Comparison of ENCODE assay signal across 28 cellular contexts in the genomic region with DNA sequence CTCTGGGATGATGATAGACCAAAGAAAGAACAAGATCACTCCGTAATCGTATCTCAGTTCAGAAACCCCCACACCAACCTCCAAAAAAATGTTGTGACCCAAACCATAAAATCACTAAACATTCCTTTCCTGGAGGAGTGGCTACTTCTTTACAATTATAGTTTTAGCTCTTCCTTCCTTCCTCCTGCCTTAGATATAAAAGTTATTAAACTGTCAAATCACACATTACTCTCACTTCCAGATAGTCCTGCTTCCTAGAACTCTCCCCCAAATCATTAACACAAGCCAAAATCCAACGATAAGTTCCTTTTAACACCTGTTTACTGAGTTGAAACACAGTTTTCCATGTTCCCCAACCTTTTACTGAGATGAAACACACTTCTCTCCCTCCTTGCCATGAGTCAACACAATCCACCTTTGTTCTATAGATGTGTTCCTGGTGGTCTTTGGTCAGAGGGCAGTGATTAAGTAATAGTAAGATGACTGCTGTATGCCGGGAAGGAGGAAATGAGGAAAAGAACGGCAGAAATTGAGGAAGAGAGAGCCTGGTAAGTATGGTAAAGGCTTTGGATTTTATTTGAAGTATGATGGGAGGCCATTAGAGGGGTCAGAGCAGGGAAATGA.
"Had no signal": no experiment of that assay in that cellular context is flagged by ENCODE, and none has a peak within 500 bp of the region (broad histone marks: within the 10 kb centered on the region; RNA-seq: fewer than 3 reads in every experiment).

No MANE protein-coding gene starts in this region.

- H3K4me3 Mint-ChIP-seq: activated T-helper 1 cell treated with anti-CD3 and anti-CD28 coated beads, Interleukin-12 subunit alpha, Interleukin-12 subunit beta, Interleukin-2, Interleukin-4 antibody, amounts not matched to agents 30 ng/mL and 10 ng/mL and 1 ng/mL, durations not matched to agents 14 hours and 24 hours and 36 hours; naive thymus-derived CD4-positive, alpha-beta T cell had no signal

- H3K27ac ChIP-seq: epithelial cell of prostate, esophagus squamous epithelium, left ventricle myocardium inferior, right atrium auricular region, tibial nerve, VCaP had no signal

- H3K4me1 ChIP-seq: esophagus squamous epithelium, left ventricle myocardium inferior, right atrium auricular region, tibial nerve had no signal

- H3K9me3 Mint-ChIP-seq: activated naive CD4-positive, alpha-beta T cell treated with anti-CD3 and anti-CD28 coated beads, Interleukin-2, amount 50 U/mL, for 72 hours; activated T-helper 1 cell treated with anti-CD3 and anti-CD28 coated beads, Interleukin-12 subunit alpha, Interleukin-12 subunit beta, Interleukin-2, Interleukin-4 antibody, amounts not matched to agents 30 ng/mL and 10 ng/mL and 1 ng/mL, durations not matched to agents 14 hours and 24 hours and 36 hours; naive thymus-derived CD4-positive, alpha-beta T cell had no signal

- DNase-seq: activated CD4-positive, alpha-beta T cell treated with anti-CD3 and anti-CD28 coated beads for 4 hours; activated CD4-positive, alpha-beta T cell treated with anti-CD3 and anti-CD28 coated beads, Interleukin-2, amount 50 U/mL, for 4 hours; activated CD8-positive, alpha-beta memory T cell treated with anti-CD3 and anti-CD28 coated beads, Interleukin-2, amount 50 U/mL, for 4 hours; activated gamma-delta T cell treated with Interleukin-2 at 50 U/mL for 16 hours; activated T-cell treated with anti-CD3 and anti-CD28 coated beads, Interleukin-2, amount 50 U/mL, for 1 hour; anterior cingulate cortex; dermis blood vessel endothelial cell; effector CD4-positive, alpha-beta T cell; esophagus squamous epithelium; foreskin melanocyte; left ventricle myocardium inferior; naive thymus-derived CD4-positive, alpha-beta T cell; nucleus accumbens; stimulated activated CD4-positive, alpha-beta T cell treated with anti-CD3 and anti-CD28 coated beads, Interleukin-2, amount 100 ng/mL, for 48 hours; stimulated activated naive CD4-positive, alpha-beta T cell treated with Interleukin-2 at 50 U/mL for 16 hours; T-helper 1 cell had no signal

- H3K4me3 ChIP-seq: esophagus squamous epithelium, left ventricle myocardium inferior, lung, right atrium auricular region, tibial nerve had no signal

- ATAC-seq: activated naive CD4-positive, alpha-beta T cell treated with anti-CD3 and anti-CD28 coated beads, Interleukin-2, amount 50 U/mL, for 72 hours; naive thymus-derived CD4-positive, alpha-beta T cell had no signal

- H3K27ac Mint-ChIP-seq: activated naive CD4-positive, alpha-beta T cell treated with anti-CD3 and anti-CD28 coated beads, Interleukin-2, amount 50 U/mL, for 72 hours; activated T-helper 1 cell treated with anti-CD3 and anti-CD28 coated beads, Interleukin-12 subunit alpha, Interleukin-12 subunit beta, Interleukin-2, Interleukin-4 antibody, amounts not matched to agents 30 ng/mL and 10 ng/mL and 1 ng/mL, durations not matched to agents 14 hours and 24 hours and 36 hours; naive thymus-derived CD4-positive, alpha-beta T cell had no signal

- H3K27me3 ChIP-seq: esophagus squamous epithelium, right atrium auricular region, tibial nerve had no signal

- H3K9me3 ChIP-seq: esophagus squamous epithelium, left ventricle myocardium inferior, right atrium auricular region, tibial nerve had no signal

- H3K27me3 Mint-ChIP-seq: naive thymus-derived CD4-positive, alpha-beta T cell had no signal

- FAIRE-seq: bronchial epithelial cell, colon, endometrium, islet of Langerhans, TTC549 had no signal
